21 cellular contexts compared by ENCODE assay signal in the genomic region with DNA sequence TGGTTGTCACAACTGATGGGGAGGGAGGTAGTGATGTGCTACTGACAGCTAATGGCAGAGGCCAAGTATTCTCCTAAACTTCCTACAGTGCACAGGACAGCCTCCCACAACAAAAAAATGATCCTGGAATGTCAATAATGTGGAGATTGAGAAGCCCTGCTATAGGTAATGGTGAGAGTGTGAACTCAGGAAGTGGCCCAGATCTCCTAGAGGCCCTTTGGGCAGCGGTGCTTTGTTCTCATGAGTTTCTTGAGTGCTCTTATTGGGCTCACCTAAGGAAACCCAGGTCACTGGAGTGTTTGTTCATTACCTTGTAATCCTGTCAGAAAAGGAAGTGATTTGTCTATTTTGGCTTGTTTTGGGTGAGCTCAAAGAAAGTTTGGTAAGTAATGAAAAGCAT. TPM values are rescaled to one million over a fixed set of nuclear protein-coding genes. Genes with fewer than 3 reads are reported as not detected.
"Had no signal": no experiment of that assay in that cellular context is flagged by ENCODE, and none has a peak within 500 bp of the region (broad histone marks: within the 10 kb centered on the region; RNA-seq: fewer than 3 reads in every experiment).

No MANE protein-coding gene starts in this region.

- H3K27me3 Mint-ChIP-seq: central memory CD8-positive, alpha-beta T cell; effector memory CD8-positive, alpha-beta T cell; type B pancreatic cell had no signal

- FAIRE-seq: frontal cortex, keratinocyte, small intestine had no signal

- H3K4me3 ChIP-seq: heart left ventricle, left ventricle myocardium inferior, mucosa of descending colon, ovary, right atrium auricular region had no signal

- H3K36me3 Mint-ChIP-seq: natural killer cell had no signal

- H3K36me3 ChIP-seq: ovary had no signal

- H3K4me3 Mint-ChIP-seq: central memory CD8-positive, alpha-beta T cell; effector memory CD8-positive, alpha-beta T cell; immature natural killer cell; natural killer cell; type B pancreatic cell had no signal

- H3K9me3 ChIP-seq: heart left ventricle, left ventricle myocardium inferior, mucosa of descending colon, ovary, right atrium auricular region had no signal

- H3K27ac ChIP-seq: heart left ventricle, left ventricle myocardium inferior, ovary, right atrium auricular region had no signal

- ATAC-seq: effector memory CD8-positive, alpha-beta T cell; heart left ventricle; mucosa of descending colon; natural killer cell had no signal

- DNase-seq: effector memory CD8-positive, alpha-beta T cell; heart left ventricle; immature natural killer cell; left ventricle myocardium inferior; mucosa of descending colon; natural killer cell; ovary; small intestine; stimulated activated CD4-positive, alpha-beta T cell treated with anti-CD3 and anti-CD28 coated beads, Interleukin-12 subunit alpha, Interleukin-12 subunit beta, amount 100 ng/mL, for 4 hours; stimulated activated naive CD4-positive, alpha-beta T cell treated with Interleukin-2 at 50 U/mL for 16 hours had no signal

- H3K9me3 Mint-ChIP-seq: central memory CD8-positive, alpha-beta T cell; effector memory CD8-positive, alpha-beta T cell; immature natural killer cell; natural killer cell; neural crest cell; type B pancreatic cell had no signal

- H3K27me3 ChIP-seq: heart left ventricle, ovary, right atrium auricular region had no signal

- H3K27ac Mint-ChIP-seq: effector memory CD8-positive, alpha-beta T cell; immature natural killer cell; natural killer cell; type B pancreatic cell had no signal

RNA-seq across cellular contexts. Expression of gene PLA2G2E, which starts 35.3 kb away (rescaled TPM):
- total RNA-seq: frontal cortex, glomerular endothelial cell, heart left ventricle, left ventricle myocardium inferior, lung microvascular endothelial cell, mucosa of descending colon, natural killer cell, neural crest cell, ovary, posterior vena cava, right atrium auricular region had no signal
- polyA plus RNA-seq: esophagus, heart left ventricle, immature natural killer cell, keratinocyte, ovary, small intestine, thymus had no signal
